In genomic region chr10:97737770-97738265, GRCh38 we compare ENCODE assay signal across 1 cellular context.
TF ChIP-seq lines count a peak whose summit lies in the region.

No MANE protein-coding gene starts in this region.

TF ChIP-seq in HepG2, 621 proteins besides CTCF, POLR2A, EP300 and RAD21 (continues in another document):
- TF ChIP-seq KLF11 (CRISPR knock-in tag; IDR thresholded peaks at IDR 0.05) = no peak
- no peak for TF ChIP-seq ZNF816 (CRISPR knock-in tag; IDR thresholded peaks at IDR 0.05; ENCODE audit: borderline replicate concordance)
- no peak for TF ChIP-seq CBX1 (IDR thresholded peaks at IDR 0.05; ENCODE audit: low read depth)
- no peak for TF ChIP-seq ZNF251 (CRISPR knock-in tag; IDR thresholded peaks at IDR 0.05)
- no peak for TF ChIP-seq HOXA9 (CRISPR knock-in tag; IDR thresholded peaks at IDR 0.05; ENCODE audit: borderline replicate concordance)
- TF ChIP-seq, protein P1, sequence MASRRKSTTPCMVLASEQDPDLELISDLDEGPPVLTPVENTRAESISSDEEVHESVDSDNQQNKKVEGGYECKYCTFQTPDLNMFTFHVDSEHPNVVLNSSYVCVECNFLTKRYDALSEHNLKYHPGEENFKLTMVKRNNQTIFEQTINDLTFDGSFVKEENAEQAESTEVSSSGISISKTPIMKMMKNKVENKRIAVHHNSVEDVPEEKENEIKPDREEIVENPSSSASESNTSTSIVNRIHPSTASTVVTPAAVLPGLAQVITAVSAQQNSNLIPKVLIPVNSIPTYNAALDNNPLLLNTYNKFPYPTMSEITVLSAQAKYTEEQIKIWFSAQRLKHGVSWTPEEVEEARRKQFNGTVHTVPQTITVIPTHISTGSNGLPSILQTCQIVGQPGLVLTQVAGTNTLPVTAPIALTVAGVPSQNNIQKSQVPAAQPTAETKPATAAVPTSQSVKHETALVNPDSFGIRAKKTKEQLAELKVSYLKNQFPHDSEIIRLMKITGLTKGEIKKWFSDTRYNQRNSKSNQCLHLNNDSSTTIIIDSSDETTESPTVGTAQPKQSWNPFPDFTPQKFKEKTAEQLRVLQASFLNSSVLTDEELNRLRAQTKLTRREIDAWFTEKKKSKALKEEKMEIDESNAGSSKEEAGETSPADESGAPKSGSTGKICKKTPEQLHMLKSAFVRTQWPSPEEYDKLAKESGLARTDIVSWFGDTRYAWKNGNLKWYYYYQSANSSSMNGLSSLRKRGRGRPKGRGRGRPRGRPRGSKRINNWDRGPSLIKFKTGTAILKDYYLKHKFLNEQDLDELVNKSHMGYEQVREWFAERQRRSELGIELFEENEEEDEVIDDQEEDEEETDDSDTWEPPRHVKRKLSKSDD (CRISPR knock-in tag; IDR thresholded peaks at IDR 0.05; ENCODE audit: low read depth) = no peak
- TF ChIP-seq ZNF879 (CRISPR knock-in tag; IDR thresholded peaks at IDR 0.05) = peak; percentile 38; the same call in 1 of the 2 replicates
- TF ChIP-seq, protein P2, sequence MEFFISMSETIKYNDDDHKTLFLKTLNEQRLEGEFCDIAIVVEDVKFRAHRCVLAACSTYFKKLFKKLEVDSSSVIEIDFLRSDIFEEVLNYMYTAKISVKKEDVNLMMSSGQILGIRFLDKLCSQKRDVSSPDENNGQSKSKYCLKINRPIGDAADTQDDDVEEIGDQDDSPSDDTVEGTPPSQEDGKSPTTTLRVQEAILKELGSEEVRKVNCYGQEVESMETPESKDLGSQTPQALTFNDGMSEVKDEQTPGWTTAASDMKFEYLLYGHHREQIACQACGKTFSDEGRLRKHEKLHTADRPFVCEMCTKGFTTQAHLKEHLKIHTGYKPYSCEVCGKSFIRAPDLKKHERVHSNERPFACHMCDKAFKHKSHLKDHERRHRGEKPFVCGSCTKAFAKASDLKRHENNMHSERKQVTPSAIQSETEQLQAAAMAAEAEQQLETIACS (CRISPR knock-in tag; IDR thresholded peaks at IDR 0.05) = no peak
- TF ChIP-seq DMAP1 (CRISPR knock-in tag; IDR thresholded peaks at IDR 0.05) = no peak
- TF ChIP-seq, protein P3, sequence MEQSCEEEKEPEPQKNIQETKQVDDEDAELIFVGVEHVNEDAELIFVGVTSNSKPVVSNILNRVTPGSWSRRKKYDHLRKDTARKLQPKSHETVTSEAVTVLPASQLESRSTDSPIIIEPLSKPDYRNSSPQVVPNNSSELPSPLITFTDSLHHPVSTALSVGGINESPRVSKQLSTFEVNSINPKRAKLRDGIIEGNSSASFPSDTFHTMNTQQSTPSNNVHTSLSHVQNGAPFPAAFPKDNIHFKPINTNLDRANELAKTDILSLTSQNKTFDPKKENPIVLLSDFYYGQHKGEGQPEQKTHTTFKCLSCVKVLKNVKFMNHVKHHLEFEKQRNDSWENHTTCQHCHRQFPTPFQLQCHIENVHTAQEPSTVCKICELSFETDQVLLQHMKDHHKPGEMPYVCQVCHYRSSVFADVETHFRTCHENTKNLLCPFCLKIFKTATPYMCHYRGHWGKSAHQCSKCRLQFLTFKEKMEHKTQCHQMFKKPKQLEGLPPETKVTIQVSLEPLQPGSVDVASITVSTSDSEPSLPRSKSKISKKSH (CRISPR knock-in tag; IDR thresholded peaks at IDR 0.05; ENCODE audit: borderline replicate concordance) = 0 out of 2 replicates have a peak, but pooled peaks have one; percentile 1
- peak; percentile 78; the same call in 1 of the 2 replicates for TF ChIP-seq SETDB1 (CRISPR knock-in tag; IDR thresholded peaks at IDR 0.05; ENCODE audit: borderline replicate concordance)
- no peak for TF ChIP-seq ZFP1 (CRISPR knock-in tag; IDR thresholded peaks at IDR 0.05)
- 0 out of 2 replicates have a peak, but pooled peaks have one; percentile 6 for TF ChIP-seq PHF21A (CRISPR knock-in tag; IDR thresholded peaks at IDR 0.05)
- no peak for TF ChIP-seq ZNF780A (CRISPR knock-in tag; IDR thresholded peaks at IDR 0.05)
- TF ChIP-seq PRMT3 (CRISPR knock-in tag; IDR thresholded peaks at IDR 0.05; ENCODE audit: borderline replicate concordance, low read depth) = 0 out of 2 replicates have a peak, but pooled peaks have one; percentile 5
- TF ChIP-seq, protein P4, sequence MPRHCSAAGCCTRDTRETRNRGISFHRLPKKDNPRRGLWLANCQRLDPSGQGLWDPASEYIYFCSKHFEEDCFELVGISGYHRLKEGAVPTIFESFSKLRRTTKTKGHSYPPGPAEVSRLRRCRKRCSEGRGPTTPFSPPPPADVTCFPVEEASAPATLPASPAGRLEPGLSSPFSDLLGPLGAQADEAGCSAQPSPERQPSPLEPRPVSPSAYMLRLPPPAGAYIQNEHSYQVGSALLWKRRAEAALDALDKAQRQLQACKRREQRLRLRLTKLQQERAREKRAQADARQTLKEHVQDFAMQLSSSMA (CRISPR knock-in tag; IDR thresholded peaks at IDR 0.05) = 0 out of 2 replicates have a peak, but pooled peaks have one; percentile 0
- peak; percentile 47; the same call in 1 of the 2 replicates for TF ChIP-seq TRIM24 (CRISPR knock-in tag; IDR thresholded peaks at IDR 0.05)
- TF ChIP-seq ZFP36L1 (CRISPR knock-in tag; IDR thresholded peaks at IDR 0.05) = no peak
- 0 out of 2 replicates have a peak, but pooled peaks have one; percentile 21 for TF ChIP-seq CEBPG (CRISPR knock-in tag; IDR thresholded peaks at IDR 0.05)
- 0 out of 2 replicates have a peak, but pooled peaks have one; percentile 5 for TF ChIP-seq NCOR1 (IDR thresholded peaks at IDR 0.05; ENCODE audit: borderline replicate concordance, low read length)
- TF ChIP-seq NFE2L2 (IDR thresholded peaks at IDR 0.05; ENCODE audit: low read length) = no peak
- TF ChIP-seq KDM1A (CRISPR knock-in tag; IDR thresholded peaks at IDR 0.05) = 0 out of 2 replicates have a peak, but pooled peaks have one; percentile 66
- TF ChIP-seq CC2D1A (CRISPR knock-in tag; IDR thresholded peaks at IDR 0.05) = no peak
- no peak for TF ChIP-seq CBFB (CRISPR knock-in tag; IDR thresholded peaks at IDR 0.05)
- TF ChIP-seq ZNF713 (CRISPR knock-in tag; IDR thresholded peaks at IDR 0.05) = no peak
- no peak for TF ChIP-seq ZNF446 (CRISPR knock-in tag; IDR thresholded peaks at IDR 0.05)
- no peak for TF ChIP-seq KAT2B (IDR thresholded peaks at IDR 0.05; ENCODE audit: borderline replicate concordance, low read depth, low read length)
- TF ChIP-seq ATF6 (CRISPR knock-in tag; conservative IDR thresholded peaks at IDR 0.05) = no peak
- TF ChIP-seq, protein P5, sequence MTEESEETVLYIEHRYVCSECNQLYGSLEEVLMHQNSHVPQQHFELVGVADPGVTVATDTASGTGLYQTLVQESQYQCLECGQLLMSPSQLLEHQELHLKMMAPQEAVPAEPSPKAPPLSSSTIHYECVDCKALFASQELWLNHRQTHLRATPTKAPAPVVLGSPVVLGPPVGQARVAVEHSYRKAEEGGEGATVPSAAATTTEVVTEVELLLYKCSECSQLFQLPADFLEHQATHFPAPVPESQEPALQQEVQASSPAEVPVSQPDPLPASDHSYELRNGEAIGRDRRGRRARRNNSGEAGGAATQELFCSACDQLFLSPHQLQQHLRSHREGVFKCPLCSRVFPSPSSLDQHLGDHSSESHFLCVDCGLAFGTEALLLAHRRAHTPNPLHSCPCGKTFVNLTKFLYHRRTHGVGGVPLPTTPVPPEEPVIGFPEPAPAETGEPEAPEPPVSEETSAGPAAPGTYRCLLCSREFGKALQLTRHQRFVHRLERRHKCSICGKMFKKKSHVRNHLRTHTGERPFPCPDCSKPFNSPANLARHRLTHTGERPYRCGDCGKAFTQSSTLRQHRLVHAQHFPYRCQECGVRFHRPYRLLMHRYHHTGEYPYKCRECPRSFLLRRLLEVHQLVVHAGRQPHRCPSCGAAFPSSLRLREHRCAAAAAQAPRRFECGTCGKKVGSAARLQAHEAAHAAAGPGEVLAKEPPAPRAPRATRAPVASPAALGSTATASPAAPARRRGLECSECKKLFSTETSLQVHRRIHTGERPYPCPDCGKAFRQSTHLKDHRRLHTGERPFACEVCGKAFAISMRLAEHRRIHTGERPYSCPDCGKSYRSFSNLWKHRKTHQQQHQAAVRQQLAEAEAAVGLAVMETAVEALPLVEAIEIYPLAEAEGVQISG (CRISPR knock-in tag; IDR thresholded peaks at IDR 0.05) = 0 out of 2 replicates have a peak, but pooled peaks have one; percentile 14
- no peak for TF ChIP-seq ZNF549 (CRISPR knock-in tag; IDR thresholded peaks at IDR 0.05)
- TF ChIP-seq ZFP37 (CRISPR knock-in tag; IDR thresholded peaks at IDR 0.05; ENCODE audit: borderline replicate concordance) = no peak
- TF ChIP-seq, protein P6, sequence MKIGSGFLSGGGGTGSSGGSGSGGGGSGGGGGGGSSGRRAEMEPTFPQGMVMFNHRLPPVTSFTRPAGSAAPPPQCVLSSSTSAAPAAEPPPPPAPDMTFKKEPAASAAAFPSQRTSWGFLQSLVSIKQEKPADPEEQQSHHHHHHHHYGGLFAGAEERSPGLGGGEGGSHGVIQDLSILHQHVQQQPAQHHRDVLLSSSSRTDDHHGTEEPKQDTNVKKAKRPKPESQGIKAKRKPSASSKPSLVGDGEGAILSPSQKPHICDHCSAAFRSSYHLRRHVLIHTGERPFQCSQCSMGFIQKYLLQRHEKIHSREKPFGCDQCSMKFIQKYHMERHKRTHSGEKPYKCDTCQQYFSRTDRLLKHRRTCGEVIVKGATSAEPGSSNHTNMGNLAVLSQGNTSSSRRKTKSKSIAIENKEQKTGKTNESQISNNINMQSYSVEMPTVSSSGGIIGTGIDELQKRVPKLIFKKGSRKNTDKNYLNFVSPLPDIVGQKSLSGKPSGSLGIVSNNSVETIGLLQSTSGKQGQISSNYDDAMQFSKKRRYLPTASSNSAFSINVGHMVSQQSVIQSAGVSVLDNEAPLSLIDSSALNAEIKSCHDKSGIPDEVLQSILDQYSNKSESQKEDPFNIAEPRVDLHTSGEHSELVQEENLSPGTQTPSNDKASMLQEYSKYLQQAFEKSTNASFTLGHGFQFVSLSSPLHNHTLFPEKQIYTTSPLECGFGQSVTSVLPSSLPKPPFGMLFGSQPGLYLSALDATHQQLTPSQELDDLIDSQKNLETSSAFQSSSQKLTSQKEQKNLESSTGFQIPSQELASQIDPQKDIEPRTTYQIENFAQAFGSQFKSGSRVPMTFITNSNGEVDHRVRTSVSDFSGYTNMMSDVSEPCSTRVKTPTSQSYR (CRISPR knock-in tag; IDR thresholded peaks at IDR 0.05; ENCODE audit: borderline replicate concordance) = no peak
- TF ChIP-seq, protein P7, sequence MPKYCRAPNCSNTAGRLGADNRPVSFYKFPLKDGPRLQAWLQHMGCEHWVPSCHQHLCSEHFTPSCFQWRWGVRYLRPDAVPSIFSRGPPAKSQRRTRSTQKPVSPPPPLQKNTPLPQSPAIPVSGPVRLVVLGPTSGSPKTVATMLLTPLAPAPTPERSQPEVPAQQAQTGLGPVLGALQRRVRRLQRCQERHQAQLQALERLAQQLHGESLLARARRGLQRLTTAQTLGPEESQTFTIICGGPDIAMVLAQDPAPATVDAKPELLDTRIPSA (CRISPR knock-in tag; IDR thresholded peaks at IDR 0.05; ENCODE audit: borderline replicate concordance) = no peak
- TF ChIP-seq ARID2 (CRISPR knock-in tag; IDR thresholded peaks at IDR 0.05; ENCODE audit: borderline replicate concordance) = 0 out of 2 replicates have a peak, but pooled peaks have one; percentile 39
- TF ChIP-seq MYNN (CRISPR knock-in tag; IDR thresholded peaks at IDR 0.05; ENCODE audit: low read depth) = no peak
- TF ChIP-seq ZSCAN25 (CRISPR knock-in tag; IDR thresholded peaks at IDR 0.05) = 0 out of 2 replicates have a peak, but pooled peaks have one; percentile 1
- TF ChIP-seq ZNF496 (CRISPR knock-in tag; IDR thresholded peaks at IDR 0.05; ENCODE audit: insufficient replicate concordance) = no peak
- TF ChIP-seq ZBTB25 (CRISPR knock-in tag; IDR thresholded peaks at IDR 0.05) = no peak
- TF ChIP-seq ARNTL (CRISPR knock-in tag; IDR thresholded peaks at IDR 0.05) = 0 out of 2 replicates have a peak, but pooled peaks have one; percentile 36
- no peak for TF ChIP-seq ZNF672 (CRISPR knock-in tag; IDR thresholded peaks at IDR 0.05)
- peak; percentile 44; the same call in 1 of the 2 replicates for TF ChIP-seq ZNF331 (CRISPR knock-in tag; IDR thresholded peaks at IDR 0.05)
- TF ChIP-seq BRF2 (CRISPR knock-in tag; IDR thresholded peaks at IDR 0.05) = no peak
- peak; percentile 97 for TF ChIP-seq ZKSCAN8 (CRISPR knock-in tag; IDR thresholded peaks at IDR 0.05; ENCODE audit: borderline replicate concordance)
- no peak for TF ChIP-seq ZNF264 (CRISPR knock-in tag; IDR thresholded peaks at IDR 0.05)
- 0 out of 2 replicates have a peak, but pooled peaks have one; percentile 2 for TF ChIP-seq ZNF430 (CRISPR knock-in tag; IDR thresholded peaks at IDR 0.05)
- TF ChIP-seq, protein P8, sequence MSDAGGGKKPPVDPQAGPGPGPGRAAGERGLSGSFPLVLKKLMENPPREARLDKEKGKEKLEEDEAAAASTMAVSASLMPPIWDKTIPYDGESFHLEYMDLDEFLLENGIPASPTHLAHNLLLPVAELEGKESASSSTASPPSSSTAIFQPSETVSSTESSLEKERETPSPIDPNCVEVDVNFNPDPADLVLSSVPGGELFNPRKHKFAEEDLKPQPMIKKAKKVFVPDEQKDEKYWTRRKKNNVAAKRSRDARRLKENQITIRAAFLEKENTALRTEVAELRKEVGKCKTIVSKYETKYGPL (CRISPR knock-in tag; IDR thresholded peaks at IDR 0.05) = no peak
